ENCODE assay signal across 11 cellular contexts in genomic region chr7:22662031-22662430, GRCh38.
A peak's percentile ranks its signal among the peaks of the same experiment; 100 is the strongest.
DNase-seq lines count a peak whose midpoint lies in the region; ATAC-seq lines count a peak whose summit lies in the region.
"Had no signal": no experiment of that assay in that cellular context is flagged by ENCODE, and none has a peak within 500 bp of the region (broad histone marks: within the 10 kb centered on the region; RNA-seq: fewer than 3 reads in every experiment).

No MANE protein-coding gene starts in this region.

- ATAC-seq in activated T-cell treated with anti-CD3 and anti-CD28 coated beads, Interleukin-2, amount 50 U/mL, for 4 hours = peak; percentile 47 to 58
- peak; percentile 65 for ATAC-seq in HG02759 (IDR thresholded peaks at IDR 0.05; ENCODE audit: unreplicated experiment)
- peak; percentile 83 for ATAC-seq in stimulated activated memory B cell treated with anti-CD40 and anti-IgM and Interleukin-4, amounts not matched to agents 10 μg/mL and 1 μg/mL and 100 μg/mL, for 72 hours

- H3K36me3 Mint-ChIP-seq in activated T-cell treated with anti-CD3 and anti-CD28 coated beads, Interleukin-2, amount 50 U/mL, for 4 hours (ENCODE audit: insufficient read depth) = no peaks in the 10 kb centered on the region
- peaks cover 7% of the 10 kb centered on the region for H3K36me3 Mint-ChIP-seq in activated T-helper 1 cell treated with anti-CD3 and anti-CD28 coated beads, Interleukin-12 subunit alpha, Interleukin-12 subunit beta, Interleukin-2, Interleukin-4 antibody, amounts not matched to agents 30 ng/mL and 10 ng/mL and 1 ng/mL, durations not matched to agents 14 hours and 24 hours and 36 hours (ENCODE audit: low read depth)
- peaks cover 8% of the 10 kb centered on the region for H3K36me3 Mint-ChIP-seq in stimulated activated memory B cell treated with anti-CD40 and anti-IgM and Interleukin-4, amounts not matched to agents 10 μg/mL and 1 μg/mL and 100 μg/mL, for 72 hours

- H3K27ac ChIP-seq in caudate nucleus (ENCODE audit: low read depth, low read length) = no peak overlapping the region

- H3K27me3 Mint-ChIP-seq in activated T-cell treated with anti-CD3 and anti-CD28 coated beads, Interleukin-2, amount 50 U/mL, for 4 hours (ENCODE audit: low read depth) = no peaks in the 10 kb centered on the region
- peaks cover 14% of the 10 kb centered on the region for H3K27me3 Mint-ChIP-seq in activated T-helper 1 cell treated with anti-CD3 and anti-CD28 coated beads, Interleukin-12 subunit alpha, Interleukin-12 subunit beta, Interleukin-2, Interleukin-4 antibody, amounts not matched to agents 30 ng/mL and 10 ng/mL and 1 ng/mL, durations not matched to agents 14 hours and 24 hours and 36 hours (ENCODE audit: insufficient read depth)
- no peaks in the 10 kb centered on the region for H3K27me3 Mint-ChIP-seq in stimulated activated memory B cell treated with anti-CD40 and anti-IgM and Interleukin-4, amounts not matched to agents 10 μg/mL and 1 μg/mL and 100 μg/mL, for 72 hours

- H3K27ac Mint-ChIP-seq in activated T-helper 1 cell treated with anti-CD3 and anti-CD28 coated beads, Interleukin-12 subunit alpha, Interleukin-12 subunit beta, Interleukin-2, Interleukin-4 antibody, amounts not matched to agents 30 ng/mL and 10 ng/mL and 1 ng/mL, durations not matched to agents 14 hours and 24 hours and 36 hours = peak overlapping the region; percentile 69
- peak overlapping the region; percentile 82 for H3K27ac Mint-ChIP-seq in stimulated activated memory B cell treated with anti-CD40 and anti-IgM and Interleukin-4, amounts not matched to agents 10 μg/mL and 1 μg/mL and 100 μg/mL, for 72 hours
- H3K27ac Mint-ChIP-seq: T-helper 2 cell treated with Interferon-gamma antibody and Interleukin-4, amounts not matched to agents 5 μg/mL and 100 μg/mL, for 36 hours had no signal

- peak overlapping the region; percentile 6 for H3K4me3 Mint-ChIP-seq in activated T-cell treated with anti-CD3 and anti-CD28 coated beads, Interleukin-2, amount 50 U/mL, for 4 hours
- no peak overlapping the region for H3K4me3 Mint-ChIP-seq in activated T-helper 1 cell treated with anti-CD3 and anti-CD28 coated beads, Interleukin-12 subunit alpha, Interleukin-12 subunit beta, Interleukin-2, Interleukin-4 antibody, amounts not matched to agents 30 ng/mL and 10 ng/mL and 1 ng/mL, durations not matched to agents 14 hours and 24 hours and 36 hours
- H3K4me3 Mint-ChIP-seq in stimulated activated memory B cell treated with anti-CD40 and anti-IgM and Interleukin-4, amounts not matched to agents 10 μg/mL and 1 μg/mL and 100 μg/mL, for 72 hours = peak overlapping the region; percentile 45
- H3K4me3 Mint-ChIP-seq: T-helper 2 cell treated with Interferon-gamma antibody and Interleukin-4, amounts not matched to agents 5 μg/mL and 100 μg/mL, for 36 hours had no signal

- no peaks in the 10 kb centered on the region for H3K9me3 Mint-ChIP-seq in activated T-cell treated with anti-CD3 and anti-CD28 coated beads, Interleukin-2, amount 50 U/mL, for 4 hours
- H3K9me3 Mint-ChIP-seq in activated T-helper 1 cell treated with anti-CD3 and anti-CD28 coated beads, Interleukin-12 subunit alpha, Interleukin-12 subunit beta, Interleukin-2, Interleukin-4 antibody, amounts not matched to agents 30 ng/mL and 10 ng/mL and 1 ng/mL, durations not matched to agents 14 hours and 24 hours and 36 hours = peaks cover 7% of the 10 kb centered on the region
- no peaks in the 10 kb centered on the region for H3K9me3 Mint-ChIP-seq in stimulated activated memory B cell treated with anti-CD40 and anti-IgM and Interleukin-4, amounts not matched to agents 10 μg/mL and 1 μg/mL and 100 μg/mL, for 72 hours

- intact Hi-C loops in activated T-helper 1 cell treated with anti-CD3 and anti-CD28 coated beads, Interleukin-12 subunit alpha, Interleukin-12 subunit beta, Interleukin-2, Interleukin-4 antibody, amounts not matched to agents 30 ng/mL and 10 ng/mL and 1 ng/mL, durations not matched to agents 14 hours and 24 hours and 36 hours (cut with micrococcal nuclease) = loop anchor here (1.0 to 2.0 kb wide), 3 partner anchors 22 to 98 kb away; partner anchors contain the start of gene IL6

- DNase-seq in activated T-cell treated with anti-CD3 and anti-CD28 coated beads, Interleukin-2, amount 50 U/mL, for 4 hours = no peak
- no peak for DNase-seq in activated T-cell treated with anti-CD3 and anti-CD28 coated beads for 4 hours
- DNase-seq in activated T-helper 1 cell treated with anti-CD3 and anti-CD28 coated beads, Interleukin-12 subunit alpha, Interleukin-12 subunit beta, Interleukin-2, Interleukin-4 antibody, amounts not matched to agents 30 ng/mL and 10 ng/mL and 1 ng/mL, durations not matched to agents 14 hours and 24 hours and 36 hours (ENCODE audit: low spot score) = no peak
- no peak for DNase-seq in SKM-1 (lab: John Stamatoyannopoulos, UW; ENCODE audit: unreplicated experiment)
- no peak for DNase-seq in caudate nucleus (lab: John Stamatoyannopoulos, UW)
- DNase-seq in T1000 (lab: John Stamatoyannopoulos, UW) = no peak
- DNase-seq: BE2C, NCI-H82 had no signal

- peaks cover 34% of the 10 kb centered on the region for H3K4me1 Mint-ChIP-seq in activated T-cell treated with anti-CD3 and anti-CD28 coated beads, Interleukin-2, amount 50 U/mL, for 4 hours (ENCODE audit: low read depth)
- H3K4me1 Mint-ChIP-seq in activated T-helper 1 cell treated with anti-CD3 and anti-CD28 coated beads, Interleukin-12 subunit alpha, Interleukin-12 subunit beta, Interleukin-2, Interleukin-4 antibody, amounts not matched to agents 30 ng/mL and 10 ng/mL and 1 ng/mL, durations not matched to agents 14 hours and 24 hours and 36 hours (ENCODE audit: low read depth) = peaks cover 39% of the 10 kb centered on the region
- H3K4me1 Mint-ChIP-seq in stimulated activated memory B cell treated with anti-CD40 and anti-IgM and Interleukin-4, amounts not matched to agents 10 μg/mL and 1 μg/mL and 100 μg/mL, for 72 hours = peaks cover 67% of the 10 kb centered on the region
